ENCODE assay signal across 11 cellular contexts in genomic region chr17:5226940-5227878, GRCh38. TPM values are rescaled to one million over a fixed set of nuclear protein-coding genes. Genes with fewer than 3 reads are reported as not detected.
DNase-seq lines count a peak whose midpoint lies in the region; ATAC-seq and TF ChIP-seq lines count a peak whose summit lies in the region.
"Had no signal": no experiment of that assay in that cellular context is flagged by ENCODE, and none has a peak within 500 bp of the region (broad histone marks: within the 10 kb centered on the region; RNA-seq: fewer than 3 reads in every experiment).

No MANE protein-coding gene starts in this region.

- H3K4me1 ChIP-seq in spleen (peaks cover 16 to 100% (median 82%) of the 10 kb centered on the region in 6 donors), GM23338 (ENCODE audit: insufficient read depth) (no peaks in the 10 kb centered on the region)

- H3K4me3 Mint-ChIP-seq in GM23338: no peak overlapping the region

- H3K36me3 ChIP-seq in spleen: peaks cover 0 to 74% (median 0%) of the 10 kb centered on the region in 6 donors
- H3K36me3 ChIP-seq in GM23338 (ENCODE audit: insufficient read depth): no peaks in the 10 kb centered on the region
- H3K36me3 ChIP-seq: adrenal gland had no signal

- no peak overlapping the region for H3K4me2 ChIP-seq in GM23338

- DNase-seq in GM12864 (ENCODE audit: low read depth) (peak; percentile 89), spleen (peak; percentile 87), GM23338 (ENCODE audit: low spot score) (no peak), hypothalamus (lab: John Stamatoyannopoulos, UW) (no peak), DMS114 treated with DMSO at 0.1 percent for 48 hours (lab: John Stamatoyannopoulos, UW; ENCODE audit: unreplicated experiment) (no peak)
- DNase-seq in activated CD8-positive, alpha-beta memory T cell treated with anti-CD3 and anti-CD28 coated beads, Interleukin-2, amount 50 U/mL, for 4 hours: peak; percentile 44
- DNase-seq: adrenal gland, DMS 273 treated with DMSO at 0.1 percent for 48 hours, NCI-H69 had no signal

- no peaks in the 10 kb centered on the region for H3F3A ChIP-seq in GM23338 (replicated peaks; ENCODE audit: low read depth)

- H3K27me3 ChIP-seq in spleen (replicated peaks in 1 of 7) (no peaks in the 10 kb centered on the region), GM23338 (ENCODE audit: insufficient read depth) (no peaks in the 10 kb centered on the region)
- H3K27me3 ChIP-seq: adrenal gland had no signal

- intact Hi-C loops in spleen (cut with DNase I; ENCODE audit: low total_unique reads): no loop called here

- H3K9me3 Mint-ChIP-seq in GM23338: no peaks in the 10 kb centered on the region

- H3K9me3 ChIP-seq in spleen: no peaks in the 10 kb centered on the region
- H3K9me3 ChIP-seq: adrenal gland had no signal

- H3K27ac ChIP-seq in spleen (peak overlapping the region; percentile 74 to 93 (median 81)), GM23338 (ENCODE audit: low read depth) (no peak overlapping the region)

- no peaks in the 10 kb centered on the region for H3K79me2 ChIP-seq in GM23338 (replicated peaks; ENCODE audit: insufficient read depth)

- TF ChIP-seq CTCF in GM12864 (IDR thresholded peaks at IDR 0.05; ENCODE audit: low read depth, low read length, missing control alignments) (no peak), spleen (IDR thresholded peaks at IDR 0.05 in 8 of 11, conservative IDR thresholded peaks at IDR 0.05 in 3 of 11) (peak in 1 of 11 experiments; percentile 7), GM23338 (conservative IDR thresholded peaks at IDR 0.05; ENCODE audit: low read depth in 2 of 2) (no peak)

- H4K20me1 ChIP-seq in GM23338 (replicated peaks; ENCODE audit: insufficient read depth): no peaks in the 10 kb centered on the region; the same call in 1 of the 2 replicates

- H3K27me3 Mint-ChIP-seq in GM23338 (ENCODE audit: insufficient read depth, low read depth, poor library complexity): peaks cover 5% of the 10 kb centered on the region

- WGBS in spleen, 5 donors: 69 to 79% (median 73%) methylated on average over 15 of the region's 15 CpGs

- H2AFZ ChIP-seq in GM23338: no peak overlapping the region

- no peaks in the 10 kb centered on the region for H3K4me1 Mint-ChIP-seq in GM23338

- peaks cover 5% of the 10 kb centered on the region; the same call in 1 of the 3 replicates for H3K36me3 Mint-ChIP-seq in GM23338 (ENCODE audit: low read depth)

- H3K4me3 ChIP-seq in GM12864 (ENCODE audit: low read depth, low read length): peak overlapping the region; percentile 45
- H3K4me3 ChIP-seq in spleen: peak overlapping the region in 2 of 8 donors; percentile 3 to 45
- no peak overlapping the region for H3K4me3 ChIP-seq in GM23338
- H3K4me3 ChIP-seq: adrenal gland had no signal

- no peak overlapping the region for H3K27ac Mint-ChIP-seq in GM23338

- no peaks in the 10 kb centered on the region for H3K9me2 ChIP-seq in GM23338 (ENCODE audit: insufficient read depth)

- TF ChIP-seq POLR2A in spleen (IDR thresholded peaks at IDR 0.05): no peak

- ATAC-seq in GM21723 (IDR thresholded peaks at IDR 0.05; ENCODE audit: unreplicated experiment) (peak; percentile 40), GM23338 (no peak), SK-N-SH treated with all-trans-retinoic acid at 6 μM for 48 hours (no peak)

TF ChIP-seq in GM23338, 12 proteins besides CTCF, POLR2A, EP300 and RAD21:
- no peak for TF ChIP-seq POLR2AphosphoS5 (IDR thresholded peaks at IDR 0.05; ENCODE audit: low read depth)
TF ChIP-seq in GM23338: peak in this region for 0.

TF ChIP-seq in SK-N-SH treated with all-trans-retinoic acid at 6 μM for 48 hours, 23 proteins besides CTCF, POLR2A, EP300 and RAD21:
- TF ChIP-seq TSHZ2 (CRISPR knock-in tag; IDR thresholded peaks at IDR 0.05) (no peak), ZNF565 (CRISPR knock-in tag; conservative IDR thresholded peaks at IDR 0.05; ENCODE audit: low read depth) (no peak), ZFP3 (CRISPR knock-in tag; IDR thresholded peaks at IDR 0.05) (no peak), ISL1 (CRISPR knock-in tag; IDR thresholded peaks at IDR 0.05) (no peak), ZC3H10 (CRISPR knock-in tag; IDR thresholded peaks at IDR 0.05) (no peak)

RNA-seq across cellular contexts. Expression of gene SCIMP, which starts 7.5 kb away (rescaled TPM):
- 100 to 1,000 TPM in 1 of 7 donors, 10 to 100 TPM in 6; 68.0 to 102 (median 84.5) TPM for total RNA-seq in spleen
- polyA plus RNA-seq in spleen (10 to 100 TPM; 18.9 to 55.0 (median 28.9) TPM), GM23338 (2016; fragmentation: Nextera tagmentation; extraction: Ambion mirVana) (0.24 and 0.36 TPM in 2 replicates)
- total RNA-seq in GM23338 (2014; rRNA removed; shearing (Covaris generic)): not detected in 2 replicates

RNA-seq across cellular contexts. Expression of gene ZNF594, which starts 35.5 kb away (rescaled TPM):
- 10 to 100 TPM; 11.3 to 28.4 (median 15.6) TPM for total RNA-seq in spleen
- polyA plus RNA-seq in spleen: 1 to 10 TPM; 2.4 to 3.1 (median 2.5) TPM
- 15.6 and 16.2 TPM in 2 replicates for total RNA-seq in GM23338 (2014; rRNA removed; shearing (Covaris generic))
- 5.3 and 7.0 TPM in 2 replicates for polyA plus RNA-seq in GM23338 (2016; fragmentation: Nextera tagmentation; extraction: Ambion mirVana)

RNA-seq across cellular contexts. Expression of gene RABEP1, which starts 54.9 kb away (rescaled TPM):
- 10 to 100 TPM; 47.4 to 58.0 (median 52.7) TPM for total RNA-seq in spleen
- polyA plus RNA-seq in spleen: 10 to 100 TPM; 17.1 to 22.9 (median 20.5) TPM
- 31.3 and 37.0 TPM in 2 replicates for total RNA-seq in GM23338 (2014; rRNA removed; shearing (Covaris generic))
- 70.3 and 88.1 TPM in 2 replicates for polyA plus RNA-seq in GM23338 (2016; fragmentation: Nextera tagmentation; extraction: Ambion mirVana)

Comparison
In these comparisons a context has a peak if more than half of its experiments do, and no peak if none do; other contexts are left out.
1. DNase-seq: peak in GM12864 (single experiment), activated CD8-positive, alpha-beta memory T cell treated with anti-CD3 and anti-CD28 coated beads, Interleukin-2, amount 50 U/mL, for 4 hours (single experiment) and spleen (single experiment); none in GM23338 (single experiment), hypothalamus (0 of 51) and DMS114 treated with DMSO at 0.1 percent for 48 hours (single experiment).
2. RNA of gene SCIMP, which starts 7.5 kb away (total RNA-seq): 68.0 to 102 TPM in spleen; not detected in GM23338; every median in the first group is over 10 times any median in the second.